ENCODE assay signal across 20 cellular contexts in the genomic region with DNA sequence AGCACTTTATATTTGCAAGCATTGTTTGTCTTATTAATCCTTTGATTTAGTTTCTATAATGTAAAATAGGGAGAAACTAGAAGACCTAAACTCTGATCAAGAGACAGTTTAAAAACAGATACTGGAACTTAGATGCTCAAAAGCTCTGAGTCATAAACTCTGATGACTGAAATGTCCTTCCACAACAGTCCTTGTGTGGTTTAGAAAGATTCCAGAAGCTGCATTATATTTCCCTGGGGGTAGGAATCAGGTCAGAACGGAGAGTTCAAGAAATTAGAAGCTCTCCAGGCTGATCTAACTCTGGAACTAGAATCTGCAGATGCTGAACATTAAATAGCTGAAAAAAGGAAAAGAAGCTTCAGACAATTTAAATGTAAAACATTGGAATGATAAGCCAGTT. TPM values are rescaled to one million over a fixed set of nuclear protein-coding genes. Genes with fewer than 3 reads are reported as not detected.
A peak's percentile ranks its signal among the peaks of the same experiment; 100 is the strongest.
DNase-seq lines count a peak whose midpoint lies in the region; TF ChIP-seq lines count a peak whose summit lies in the region.
"Had no signal": no experiment of that assay in that cellular context is flagged by ENCODE, and none has a peak within 500 bp of the region (broad histone marks: within the 10 kb centered on the region; RNA-seq: fewer than 3 reads in every experiment).

No MANE protein-coding gene starts in this region.

- no peaks in the 10 kb centered on the region for H3K79me2 ChIP-seq in GM23248 (ENCODE audit: insufficient read depth)

- peaks cover 65% of the 10 kb centered on the region for H3K27me3 ChIP-seq in GM23248 (replicated peaks; ENCODE audit: insufficient read depth)

- H3K27me3 Mint-ChIP-seq in HFFc6 (ENCODE audit: insufficient read depth), result peaks cover 36% of the 10 kb centered on the region

- H4K20me1 ChIP-seq in GM23248 (ENCODE audit: insufficient read depth), result no peaks in the 10 kb centered on the region

- H3K9ac ChIP-seq in GM23248, result no peak overlapping the region

- H3K27ac ChIP-seq in GM23248, result no peak overlapping the region

- H3K9me3 Mint-ChIP-seq in HFFc6, result no peaks in the 10 kb centered on the region
- H3K9me3 Mint-ChIP-seq: H9 had no signal

- DNase-seq in HFFc6, result peak; percentile 5
- peak; percentile 59 for DNase-seq in SK-MEL-5 (ENCODE audit: low read depth, low spot score)
- DNase-seq in myocyte (ENCODE audit: low read depth), result peak; percentile 47
- no peak for DNase-seq in GM23248
- no peak for DNase-seq in NCI-H146 (lab: John Stamatoyannopoulos, UW)
- no peak for DNase-seq in NCI-H1092 (lab: John Stamatoyannopoulos, UW)
- no peak for DNase-seq in stimulated activated CD4-positive, alpha-beta T cell treated with anti-CD3 and anti-CD28 coated beads, Interleukin-4, amount 100 ng/mL, for 24 hours
- DNase-seq: ACHN; AML-193; Calu3; CD4-positive, alpha-beta memory T cell; DMS 273 treated with DMSO at 0.1 percent for 48 hours; DMS53; GDM1; GOT3; H9; IMR-90 had no signal

- peaks cover 7% of the 10 kb centered on the region; the same call in 1 of the 2 replicates for H3K4me1 ChIP-seq in GM23248 (ENCODE audit: insufficient read depth)

- no peak overlapping the region for H3K4me2 ChIP-seq in GM23248 (ENCODE audit: unreplicated experiment)

- no peaks in the 10 kb centered on the region for H3K9me3 ChIP-seq in GM23248 (ENCODE audit: low read depth)

- H3F3A ChIP-seq in GM23248 (ENCODE audit: insufficient read depth), result no peaks in the 10 kb centered on the region

- H3K9me2 ChIP-seq in GM23248 (ENCODE audit: insufficient read depth), result no peaks in the 10 kb centered on the region

- no peaks in the 10 kb centered on the region for H3K36me3 ChIP-seq in GM23248 (ENCODE audit: low read depth)

- H2AFZ ChIP-seq in GM23248, result no peak overlapping the region

- H3K27ac Mint-ChIP-seq in HFFc6, result no peak overlapping the region
- H3K27ac Mint-ChIP-seq: CD4-positive, alpha-beta memory T cell; H9 had no signal

- H3K4me1 Mint-ChIP-seq in HFFc6 (ENCODE audit: low read depth), result peaks cover 10% of the 10 kb centered on the region

- H3K4me3 Mint-ChIP-seq in HFFc6, result no peak overlapping the region
- H3K4me3 Mint-ChIP-seq: CD4-positive, alpha-beta memory T cell; H9 had no signal

- TF ChIP-seq CTCF in HFFc6 (IDR thresholded peaks at IDR 0.05), result no peak

- 0 to 4% methylated on average over 1 of the region's 1 CpG for WGBS in GM23248 (ENCODE audit: low coverage in 1 of 2, low lambda C conversion rate in 2 of 2, missing lambda C conversion rate in 2 of 2), 2 experiments

- H3K4me3 ChIP-seq in GM23248, result no peak overlapping the region
- H3K4me3 ChIP-seq: K562 had no signal

- no peaks in the 10 kb centered on the region for H3K36me3 Mint-ChIP-seq in HFFc6 (ENCODE audit: low read depth)
- H3K36me3 Mint-ChIP-seq: CD14-positive monocyte; CD4-positive, alpha-beta memory T cell had no signal

- in situ Hi-C loops in SK-MEL-5 (cut with HindIII; ENCODE audit: low pct_unique_long_range_greater_than_20kb, low sequenced_read_pairs) (no loop called here), GM23248 (cut with MboI) (no loop called here)

RNA-seq across cellular contexts. Expression of gene ONECUT1, which starts 18.3 kb away (rescaled TPM):
- under 1 TPM in 4 of 6 experiments, not detected in 2; 0.16 to 0.38 (median 0.23) TPM for total RNA-seq in HFFc6 (2021; fragmentation: NEBNext Ultra II Directional; extraction: Animal tissue kit (Norgen Biotek cat#: 25700))
- total RNA-seq in SK-MEL-5 (2014; rRNA removed; shearing (Covaris generic)), result 5.0 and 6.5 TPM in 2 replicates
- polyA plus RNA-seq in SK-MEL-5 (2015; cell fraction: cytosol; rRNA removed), result 4.2 and 6.4 TPM in 2 replicates
- 9.6 TPM in 2 replicates for polyA plus RNA-seq in SK-MEL-5 (2015; cell fraction: nucleus; rRNA removed)
- not detected in 2 replicates for total RNA-seq in myocyte
- not detected for polyA plus RNA-seq in myocyte (2012)
- not detected in 2 replicates for total RNA-seq in GM23248 (2014; rRNA removed; shearing (Covaris generic))
- not detected in 2 replicates for polyA plus RNA-seq in GM23248 (2016; fragmentation: Nextera tagmentation; extraction: Ambion mirVana)
- total RNA-seq: CD4-positive, alpha-beta memory T cell; IMR-90; K562 had no signal
- polyA plus RNA-seq: BJ; CD14-positive monocyte; CD4-positive, alpha-beta memory T cell; IMR-90; K562 had no signal

Comparison
In these comparisons a context has a peak if more than half of its experiments do, and no peak if none do; other contexts are left out.
1. DNase-seq: peak in HFFc6 (single experiment), SK-MEL-5 (single experiment) and myocyte (single experiment); none in GM23248 (single experiment), NCI-H146 (single experiment), NCI-H1092 (single experiment) and stimulated activated CD4-positive, alpha-beta T cell treated with anti-CD3 and anti-CD28 coated beads, Interleukin-4, amount 100 ng/mL, for 24 hours (single experiment).